ENCODE assay signal across 1 cellular context in genomic region chr4:29276150-29276549, GRCh38.
TF ChIP-seq lines count a peak whose summit lies in the region.

No MANE protein-coding gene starts in this region.

TF ChIP-seq in HCT116, 20 proteins besides CTCF, POLR2A, EP300 and RAD21 (continued from another document):
- no peak for TF ChIP-seq POLR2AphosphoS5 (IDR thresholded peaks at IDR 0.05; ENCODE audit: low read depth, low read length)
- TF ChIP-seq REST (IDR thresholded peaks at IDR 0.05; ENCODE audit: low read depth): no peak
- no peak for TF ChIP-seq CBX3 (IDR thresholded peaks at IDR 0.05; ENCODE audit: low read depth)
- no peak for TF ChIP-seq ELF1 (IDR thresholded peaks at IDR 0.05; ENCODE audit: borderline replicate concordance, low read depth)
- no peak for TF ChIP-seq EZH2 (IDR thresholded peaks at IDR 0.05)
- no peak for TF ChIP-seq CEBPB (IDR thresholded peaks at IDR 0.05; ENCODE audit: low read depth)
